8 cellular contexts compared by ENCODE assay signal in the genomic region with DNA sequence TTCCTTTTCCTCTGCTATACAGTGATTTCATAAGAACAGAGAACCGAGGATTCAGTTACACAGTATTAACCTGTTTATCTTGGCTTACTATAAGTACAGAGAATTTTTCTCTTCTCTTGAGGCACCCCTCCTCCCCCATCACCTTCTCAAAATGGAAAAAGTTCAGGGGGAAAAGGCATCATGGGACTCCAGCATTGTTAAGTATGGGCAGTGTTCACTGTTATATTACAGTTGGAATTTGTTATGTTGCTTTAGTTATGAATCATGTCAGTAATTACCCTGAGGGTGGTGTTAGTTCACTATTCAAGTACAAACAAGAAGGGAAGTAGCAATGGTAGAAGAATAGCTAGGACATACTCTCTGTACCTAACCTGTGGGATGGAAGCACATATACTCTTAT. TPM values are rescaled to one million over a fixed set of nuclear protein-coding genes. Genes with fewer than 3 reads are reported as not detected.
DNase-seq lines count a peak whose midpoint lies in the region; ATAC-seq and TF ChIP-seq lines count a peak whose summit lies in the region.

No MANE protein-coding gene starts in this region.

- in situ Hi-C loops in gastrocnemius medialis (cut with MboI; ENCODE audit: low sequenced_read_pairs in 4 of 4): loop anchor here in 1 of 4 donors (25.0 kb wide), 1 partner anchor 186 kb away; no protein-coding TSS in a partner anchor

- TF ChIP-seq CTCF in gastrocnemius medialis (IDR thresholded peaks at IDR 0.05 in 4 of 5, conservative IDR thresholded peaks at IDR 0.05 in 1 of 5): no peak

- no peaks in the 10 kb centered on the region for H3K9me3 ChIP-seq in SK-N-MC (ENCODE audit: low read depth, low read length)
- no peaks in the 10 kb centered on the region for H3K9me3 ChIP-seq in gastrocnemius medialis

- peak; percentile 71 to 83 for DNase-seq in AML-193 (lab: John Stamatoyannopoulos, UW)
- no peak for DNase-seq in SK-N-MC (ENCODE audit: low read depth, low spot score)
- peak; percentile 84 for DNase-seq in fibroblast of the conjunctiva (ENCODE audit: low read depth)
- no peak for DNase-seq in gastrocnemius medialis
- no peak for DNase-seq in SHP77 treated with DMSO at 0.1 percent for 48 hours (lab: John Stamatoyannopoulos, UW)
- no peak for DNase-seq in DMS114 treated with DMSO at 0.1 percent for 48 hours (lab: John Stamatoyannopoulos, UW; ENCODE audit: unreplicated experiment)

- peak overlapping the region; percentile 47; the same call in 1 of the 2 replicates for H3K27ac ChIP-seq in SK-N-MC
- peak overlapping the region; percentile 44 to 71 (median 70) for H3K27ac ChIP-seq in gastrocnemius medialis

- ATAC-seq in GM21786 (IDR thresholded peaks at IDR 0.05; ENCODE audit: unreplicated experiment): peak; percentile 45
- peak; percentile 71 to 79 for ATAC-seq in gastrocnemius medialis
- no peak for ATAC-seq in HG03354 (IDR thresholded peaks at IDR 0.05; ENCODE audit: poor library complexity, severe bottlenecking, unreplicated experiment)

- peak overlapping the region; percentile 1; the same call in 1 of the 2 replicates for H3K4me3 ChIP-seq in SK-N-MC
- H3K4me3 ChIP-seq in gastrocnemius medialis: no peak overlapping the region

- intact Hi-C loops in gastrocnemius medialis (cut with DNase I; ENCODE audit: low total_unique reads): no loop called here

- no peaks in the 10 kb centered on the region for H3K27me3 ChIP-seq in gastrocnemius medialis

- H3K36me3 ChIP-seq in SK-N-MC (ENCODE audit: insufficient read depth, low read length) (no peaks in the 10 kb centered on the region), gastrocnemius medialis (no peaks in the 10 kb centered on the region)

- H3K4me1 ChIP-seq in gastrocnemius medialis: peaks cover 0 to 14% of the 10 kb centered on the region in 2 donors

- TF ChIP-seq POLR2A in gastrocnemius medialis (IDR thresholded peaks at IDR 0.05): no peak

- H3K9ac ChIP-seq in SK-N-MC (ENCODE audit: insufficient read length): no peak overlapping the region

RNA-seq across cellular contexts. Expression of gene LPAR6, which starts 12.1 kb away (rescaled TPM):
- total RNA-seq in gastrocnemius medialis: 10 to 100 TPM in 1 of 4 donors, 1 to 10 TPM in 3; 4.1 to 20.6 (median 6.1) TPM

Comparison
In these comparisons a context has a peak if more than half of its experiments do, and no peak if none do; other contexts are left out.
1. DNase-seq: peak in AML-193 (2 of 2) and fibroblast of the conjunctiva (single experiment); none in SK-N-MC (single experiment), gastrocnemius medialis (0 of 2), SHP77 treated with DMSO at 0.1 percent for 48 hours (single experiment) and DMS114 treated with DMSO at 0.1 percent for 48 hours (single experiment).